Comparison of ENCODE assay signal across 21 cellular contexts in genomic region chr21:35779167-35779566, GRCh38.
DNase-seq lines count a peak whose midpoint lies in the region; ATAC-seq, FAIRE-seq and TF ChIP-seq lines count a peak whose summit lies in the region.
"Had no signal": no experiment of that assay in that cellular context is flagged by ENCODE, and none has a peak within 500 bp of the region (broad histone marks: within the 10 kb centered on the region; RNA-seq: fewer than 3 reads in every experiment).

No MANE protein-coding gene starts in this region.

- H3K36me3 Mint-ChIP-seq in HFFc6 (ENCODE audit: low read depth) (peaks cover 18% of the 10 kb centered on the region), astrocyte (ENCODE audit: low read depth, unreplicated experiment) (no peaks in the 10 kb centered on the region)
- H3K36me3 Mint-ChIP-seq: CD8-positive, alpha-beta T cell; IgD-negative memory B cell had no signal

- no peaks in the 10 kb centered on the region for H3K36me3 ChIP-seq in astrocyte (ENCODE audit: insufficient read depth, low read length)
- no peaks in the 10 kb centered on the region for H3K36me3 ChIP-seq in osteoblast (ENCODE audit: insufficient read depth, low read length)

- H3K9me3 ChIP-seq in astrocyte (ENCODE audit: insufficient read depth, low read depth, low read length) (peaks cover 4% of the 10 kb centered on the region), osteoblast (ENCODE audit: low read depth, low read length) (no peaks in the 10 kb centered on the region)

- TF ChIP-seq CTCF in HFFc6 (IDR thresholded peaks at IDR 0.05) (no peak), astrocyte (IDR thresholded peaks at IDR 0.05; ENCODE audit: insufficient read depth, low read depth, low read length) (no peak), osteoblast (IDR thresholded peaks at IDR 0.05; ENCODE audit: extremely low read depth, low read depth, low read length) (no peak)

- no peak overlapping the region for H2AFZ ChIP-seq in astrocyte (ENCODE audit: low read depth, low read length)
- H2AFZ ChIP-seq in osteoblast (ENCODE audit: low read length), result no peak overlapping the region

- H3K4me1 Mint-ChIP-seq in HFFc6 (ENCODE audit: low read depth) (peaks cover 49% of the 10 kb centered on the region), astrocyte (ENCODE audit: low read depth, unreplicated experiment) (peaks cover 11% of the 10 kb centered on the region)
- H3K4me1 Mint-ChIP-seq: IgD-negative memory B cell had no signal

- H3K27ac Mint-ChIP-seq in HFFc6, result peak overlapping the region; percentile 93
- H3K27ac Mint-ChIP-seq in astrocyte (ENCODE audit: unreplicated experiment), result peak overlapping the region; percentile 63
- H3K27ac Mint-ChIP-seq: CD8-positive, alpha-beta T cell had no signal

- no peaks in the 10 kb centered on the region for H4K20me1 ChIP-seq in astrocyte (ENCODE audit: insufficient read depth, low read length)
- no peaks in the 10 kb centered on the region for H4K20me1 ChIP-seq in osteoblast (ENCODE audit: insufficient read depth, low read length)

- DNase-seq in HFFc6, result no peak
- no peak for DNase-seq in astrocyte (ENCODE audit: low read depth)
- DNase-seq in osteoblast (ENCODE audit: insufficient read length, low spot score, missing footprints), result no peak
- DNase-seq in NCI-H510A treated with DMSO at 0.1 percent for 48 hours (lab: John Stamatoyannopoulos, UW), result no peak
- no peak for DNase-seq in stimulated activated CD4-positive, alpha-beta T cell treated with anti-CD3 and anti-CD28 coated beads, Interleukin-12 subunit alpha, Interleukin-12 subunit beta, amount 100 ng/mL, for 4 hours
- DNase-seq in NCI-H1694 treated with DMSO at 0.1 percent for 48 hours (lab: John Stamatoyannopoulos, UW), result no peak
- DNase-seq: ACHN; C1 segment of cervical spinal cord; Calu3; CD8-positive, alpha-beta T cell; DMS153; NCI-H1105 treated with DMSO at 0.1 percent for 48 hours; NCI-H2081; NCI-H2171 treated with DMSO at 0.1 percent for 48 hours; NCI-H526; SHP77 had no signal

- no peaks in the 10 kb centered on the region for H3K79me2 ChIP-seq in astrocyte (ENCODE audit: insufficient read depth, low read length)
- H3K79me2 ChIP-seq in osteoblast (ENCODE audit: insufficient read depth, low read length), result no peaks in the 10 kb centered on the region

- no peak for ATAC-seq in GM21526 (IDR thresholded peaks at IDR 0.05; ENCODE audit: low FRiP score, unreplicated experiment)
- ATAC-seq: CD8-positive, alpha-beta T cell; HCT116 had no signal

- peaks cover 4% of the 10 kb centered on the region for H3K27me3 ChIP-seq in astrocyte (ENCODE audit: insufficient read depth, low read length)
- no peaks in the 10 kb centered on the region for H3K27me3 ChIP-seq in osteoblast (ENCODE audit: insufficient read depth, low read length)

- H3K4me1 ChIP-seq in astrocyte (ENCODE audit: insufficient read depth, low read length) (peaks cover 12% of the 10 kb centered on the region), osteoblast (ENCODE audit: insufficient read depth, low read length) (peaks cover 21% of the 10 kb centered on the region)

- peaks cover 2% of the 10 kb centered on the region; the same call in 1 of the 2 replicates for H3K27me3 Mint-ChIP-seq in HFFc6 (ENCODE audit: insufficient read depth)
- H3K27me3 Mint-ChIP-seq in astrocyte (ENCODE audit: low read depth, unreplicated experiment), result peaks cover 6% of the 10 kb centered on the region

- FAIRE-seq in astrocyte (lab: Jason Lieb, UNC), result no peak
- FAIRE-seq: GM12891 had no signal

- no peaks in the 10 kb centered on the region for H3K9me3 Mint-ChIP-seq in HFFc6
- H3K9me3 Mint-ChIP-seq in astrocyte (ENCODE audit: unreplicated experiment), result peaks cover 7% of the 10 kb centered on the region
- H3K9me3 Mint-ChIP-seq: CD8-positive, alpha-beta T cell had no signal

- H3K4me3 Mint-ChIP-seq in HFFc6 (no peak overlapping the region), astrocyte (ENCODE audit: unreplicated experiment) (no peak overlapping the region)
- H3K4me3 Mint-ChIP-seq: CD8-positive, alpha-beta T cell; IgD-negative memory B cell had no signal

- H3K4me3 ChIP-seq in astrocyte (ENCODE audit: insufficient read depth, low read depth, low read length) (no peak overlapping the region), osteoblast (ENCODE audit: insufficient read depth, low read length) (no peak overlapping the region)
- H3K4me3 ChIP-seq: SK-N-MC had no signal

- H3K9ac ChIP-seq in astrocyte (ENCODE audit: low read length), result peak overlapping the region; percentile 19

- H3K27ac ChIP-seq in astrocyte (ENCODE audit: low read depth, low read length) (peak overlapping the region; percentile 66), osteoblast (ENCODE audit: low read depth, low read length) (peak overlapping the region; percentile 96)
- H3K27ac ChIP-seq: SK-N-MC had no signal

- H3K4me2 ChIP-seq in astrocyte (ENCODE audit: low read length), result peak overlapping the region; percentile 16
- H3K4me2 ChIP-seq in osteoblast (ENCODE audit: insufficient read depth, low read length), result peak overlapping the region; percentile 64
